ENCODE assay signal across 8 cellular contexts in the genomic region with DNA sequence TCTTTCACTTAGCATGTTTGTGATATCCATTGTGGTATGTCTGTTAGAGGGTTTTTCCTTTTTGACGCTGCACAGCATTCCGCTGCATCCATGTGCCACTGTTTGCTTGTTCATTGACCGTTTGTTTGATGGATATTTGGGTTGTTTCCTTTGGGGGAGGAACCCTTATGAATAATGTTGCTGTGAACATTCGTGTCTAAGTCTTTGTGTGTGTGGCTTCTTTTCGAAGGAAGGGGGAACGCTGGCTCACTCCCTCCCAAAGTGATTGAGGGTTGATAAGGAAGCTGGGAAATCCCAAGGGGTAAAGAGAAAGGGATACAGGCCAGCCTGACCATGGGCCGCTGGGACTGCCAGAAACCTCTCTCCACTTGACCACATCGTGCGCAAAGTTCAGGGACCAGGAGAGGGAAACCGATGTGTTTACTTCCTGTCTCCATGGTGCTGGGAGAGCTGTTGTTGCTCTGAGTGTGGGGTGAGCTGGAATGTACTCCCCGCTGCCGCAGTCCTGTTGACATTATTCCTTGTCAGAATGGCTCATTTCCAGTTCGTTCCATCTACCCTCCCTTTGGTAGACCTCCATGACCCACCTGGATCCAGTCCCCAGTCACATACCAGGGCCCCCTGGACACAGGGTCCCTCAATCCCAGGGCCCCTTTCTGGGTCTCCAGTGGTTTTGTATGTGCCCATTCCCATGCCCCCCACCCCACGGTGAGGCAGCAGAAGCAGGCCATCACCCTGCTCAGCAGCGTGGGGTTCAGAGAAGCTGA. TPM values are rescaled to one million over a fixed set of nuclear protein-coding genes. Genes with fewer than 3 reads are reported as not detected.
DNase-seq lines count a peak whose midpoint lies in the region; ATAC-seq and TF ChIP-seq lines count a peak whose summit lies in the region.

No MANE protein-coding gene starts in this region.

- TF ChIP-seq EP300 in gastroesophageal sphincter (IDR thresholded peaks at IDR 0.05): no peak

- H3K4me1 ChIP-seq in gastroesophageal sphincter: peaks cover 30 to 85% (median 72%) of the 10 kb centered on the region in 3 donors
- no peaks in the 10 kb centered on the region for H3K4me1 ChIP-seq in effector memory CD4-positive, alpha-beta T cell (ENCODE audit: control insufficient read depth, insufficient read depth, low read length, poor library complexity, severe bottlenecking)
- H3K4me1 ChIP-seq in OCI-LY7 (ENCODE audit: insufficient read depth, low read length, poor library complexity, severe bottlenecking): peaks cover 6% of the 10 kb centered on the region

- no peaks in the 10 kb centered on the region for H3K27me3 ChIP-seq in gastroesophageal sphincter
- H3K27me3 ChIP-seq in effector memory CD4-positive, alpha-beta T cell (replicated peaks; ENCODE audit: control insufficient read depth, insufficient read depth, low read length, poor library complexity, severe bottlenecking): no peaks in the 10 kb centered on the region

- POLR2A ChIA-PET in OCI-LY7 (lab: Charles Lee): no interaction called here

- no peak for TF ChIP-seq POLR2A in gastroesophageal sphincter (IDR thresholded peaks at IDR 0.05)

- H3K79me2 ChIP-seq in OCI-LY7 (ENCODE audit: insufficient read depth, low read depth, low read length): no peaks in the 10 kb centered on the region

- no peaks in the 10 kb centered on the region for H3K9me2 ChIP-seq in OCI-LY7 (ENCODE audit: insufficient read depth, low read length)

- H2AFZ ChIP-seq in OCI-LY7 (ENCODE audit: low read length): no peak overlapping the region

- H3K9me3 ChIP-seq in gastroesophageal sphincter: no peaks in the 10 kb centered on the region
- H3K9me3 ChIP-seq in effector memory CD4-positive, alpha-beta T cell (ENCODE audit: control insufficient read depth, low read length): no peaks in the 10 kb centered on the region
- peaks cover 6% of the 10 kb centered on the region for H3K9me3 ChIP-seq in OCI-LY7 (ENCODE audit: low read length)

- intact Hi-C loops in OCI-LY7 (cut with micrococcal nuclease; ENCODE audit: unreplicated experiment): no loop called here

- no peaks in the 10 kb centered on the region for H3K36me3 ChIP-seq in gastroesophageal sphincter
- H3K36me3 ChIP-seq in effector memory CD4-positive, alpha-beta T cell (ENCODE audit: control insufficient read depth, insufficient read depth, low read length): no peaks in the 10 kb centered on the region
- no peaks in the 10 kb centered on the region for H3K36me3 ChIP-seq in OCI-LY7 (ENCODE audit: insufficient read depth, low read length)

- CTCF ChIA-PET in OCI-LY7 (lab: Charles Lee; ENCODE audit: unreplicated experiment): no interaction called here

- H3K4me2 ChIP-seq in OCI-LY7 (ENCODE audit: low read length): no peak overlapping the region

- DNase-seq in AG08396 (ENCODE audit: low spot score) (peak; percentile 94), SW480 (ENCODE audit: low spot score) (peak; percentile 71), omental fat pad (ENCODE audit: low spot score) (no peak), NCI-H1694 (lab: John Stamatoyannopoulos, UW) (no peak), OCI-LY7 (ENCODE audit: low spot score) (no peak)
- no peak for DNase-seq in effector memory CD4-positive, alpha-beta T cell
- no peak for DNase-seq in stimulated activated CD4-positive, alpha-beta T cell treated with anti-CD3 and anti-CD28 coated beads, Interleukin-2, amount 100 ng/mL, for 48 hours

- H3K27ac ChIP-seq in gastroesophageal sphincter: peak overlapping the region; percentile 91 to 99 (median 98)
- no peak overlapping the region for H3K27ac ChIP-seq in effector memory CD4-positive, alpha-beta T cell (ENCODE audit: insufficient read depth, low read length, poor library complexity, severe bottlenecking)
- no peak overlapping the region for H3K27ac ChIP-seq in OCI-LY7 (ENCODE audit: low read depth, low read length, poor library complexity, severe bottlenecking)

- 12 to 20% methylated on average over 8 to 10 of the region's 15 CpGs for WGBS in gastroesophageal sphincter (ENCODE audit: low coverage in 1 of 2), 2 donors

- TF ChIP-seq CTCF in gastroesophageal sphincter (IDR thresholded peaks at IDR 0.05) (no peak), omental fat pad (IDR thresholded peaks at IDR 0.05) (no peak), OCI-LY7 (conservative IDR thresholded peaks at IDR 0.05; ENCODE audit: low read length) (no peak)

- H4K20me1 ChIP-seq in OCI-LY7 (ENCODE audit: insufficient read depth, low read length): no peaks in the 10 kb centered on the region

- H3K4me3 ChIP-seq in gastroesophageal sphincter (no peak overlapping the region), OCI-LY7 (ENCODE audit: low read depth, low read length, poor library complexity, severe bottlenecking) (no peak overlapping the region)
- H3K4me3 ChIP-seq in effector memory CD4-positive, alpha-beta T cell (ENCODE audit: insufficient read depth, low read depth, low read length, poor library complexity, severe bottlenecking): no peak overlapping the region

- ATAC-seq in gastroesophageal sphincter (peak; percentile 86), omental fat pad (ENCODE audit: low FRiP score) (peak; percentile 82)

- BruUV-seq in OCI-LY7 (replicated peaks; lab: Mats Ljungman, UMichigan): no TSS peak

RNA-seq across cellular contexts. Expression of a gene that starts 39.6 kb away (rescaled TPM):
- total RNA-seq in gastroesophageal sphincter: 10 to 100 TPM; 42.8 to 89.1 (median 61.4) TPM
- 10 to 100 TPM; 17.7 to 30.3 (median 22.8) TPM for total RNA-seq in omental fat pad
- total RNA-seq in OCI-LY7 (2014; rRNA removed; shearing (Covaris generic)): 9.5 and 10.6 TPM in 2 replicates
- total RNA-seq in OCI-LY7 (2022): 15.0 and 15.2 TPM in 2 replicates

RNA-seq across cellular contexts. Expression of a gene that starts 55.7 kb away (rescaled TPM):
- total RNA-seq in gastroesophageal sphincter: 10 to 100 TPM in 3 of 4 donors, 1 to 10 TPM in 1; 1.2 to 19.9 (median 15.3) TPM
- 1 to 10 TPM in 1 of 4 donors, under 1 TPM in 3; 0.12 to 1.1 (median 0.25) TPM for total RNA-seq in omental fat pad
- total RNA-seq in OCI-LY7 (2014; rRNA removed; shearing (Covaris generic)): 0.06 and 0.10 TPM in 2 replicates
- 0.06 and 0.13 TPM in 2 replicates for total RNA-seq in OCI-LY7 (2022)

Comparison
In these comparisons a context has a peak if more than half of its experiments do, and no peak if none do; other contexts are left out.
1. DNase-seq: peak in AG08396 (single experiment) and SW480 (single experiment); none in omental fat pad (single experiment), effector memory CD4-positive, alpha-beta T cell (0 of 3), stimulated activated CD4-positive, alpha-beta T cell treated with anti-CD3 and anti-CD28 coated beads, Interleukin-2, amount 100 ng/mL, for 48 hours (0 of 2), NCI-H1694 (single experiment) and OCI-LY7 (single experiment).
2. H3K27ac ChIP-seq: peak in gastroesophageal sphincter (4 of 4); none in effector memory CD4-positive, alpha-beta T cell (single experiment) and OCI-LY7 (single experiment).